Comparison of ENCODE assay signal across 13 cellular contexts in the genomic region with DNA sequence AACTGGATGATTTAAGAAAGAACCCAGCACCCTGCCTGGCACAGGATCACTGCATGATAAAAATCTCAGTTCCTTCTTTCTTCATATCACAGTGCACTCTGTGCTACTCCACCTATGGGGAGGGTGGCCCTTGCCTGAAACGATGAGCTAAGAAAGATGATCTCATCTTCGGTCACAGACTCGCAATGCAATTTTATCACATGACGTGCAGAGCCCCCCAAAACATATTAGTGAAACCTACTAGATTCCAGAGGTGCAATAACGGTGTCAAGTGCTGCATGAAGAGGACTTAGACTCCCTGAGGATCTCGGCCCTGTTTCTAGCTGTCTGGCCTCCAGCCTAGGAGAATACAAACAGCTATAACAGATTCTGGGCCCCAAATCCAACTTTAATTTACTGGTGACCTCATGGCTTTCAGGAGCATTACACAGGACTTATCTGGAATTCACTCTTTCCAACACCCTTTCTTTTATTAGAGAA.
DNase-seq lines count a peak whose midpoint lies in the region; ATAC-seq and TF ChIP-seq lines count a peak whose summit lies in the region.
"Had no signal": no experiment of that assay in that cellular context is flagged by ENCODE, and none has a peak within 500 bp of the region (broad histone marks: within the 10 kb centered on the region; RNA-seq: fewer than 3 reads in every experiment).

No MANE protein-coding gene starts in this region.

- TF ChIP-seq CTCF in brain microvascular endothelial cell (IDR thresholded peaks at IDR 0.05; ENCODE audit: low read depth, low read length, missing control alignments) (no peak), tibial nerve (IDR thresholded peaks at IDR 0.05) (no peak)

- 48 to 51% methylated on average over 6 of the region's 6 CpGs for WGBS in tibial nerve, 2 donors

- peak; percentile 67 for ATAC-seq in GM19025 (IDR thresholded peaks at IDR 0.05; ENCODE audit: low read depth, unreplicated experiment)
- ATAC-seq in HG02970 (IDR thresholded peaks at IDR 0.05; ENCODE audit: low FRiP score, unreplicated experiment), result peak; percentile 43

- H3K27ac ChIP-seq in brain microvascular endothelial cell (peak overlapping the region; percentile 24), tibial nerve (peak overlapping the region in 2 of 4 donors; percentile 12 to 50)

- TF ChIP-seq POLR2A in tibial nerve (IDR thresholded peaks at IDR 0.05), result no peak

- H3K9me3 ChIP-seq in tibial nerve, result no peaks in the 10 kb centered on the region

- no peaks in the 10 kb centered on the region for H3K36me3 ChIP-seq in brain microvascular endothelial cell (replicated peaks)
- no peaks in the 10 kb centered on the region for H3K36me3 ChIP-seq in tibial nerve

- TF ChIP-seq EP300 in tibial nerve (IDR thresholded peaks at IDR 0.05), result no peak

- DNase-seq in A172 (ENCODE audit: low spot score), result peak; percentile 31
- peak; percentile 34 for DNase-seq in brain microvascular endothelial cell
- no peak for DNase-seq in tibial nerve (ENCODE audit: low spot score in 2 of 2)
- no peak for DNase-seq in iPS-NIHi11 (ENCODE audit: low spot score)
- no peak for DNase-seq in activated T-cell treated with anti-CD3 and anti-CD28 coated beads for 4 hours
- no peak for DNase-seq in stimulated activated CD8-positive, alpha-beta memory T cell treated with anti-CD3 and anti-CD28 coated beads, Interleukin-4, amount 100 ng/mL, for 48 hours
- DNase-seq: activated CD8-positive, alpha-beta memory T cell treated with anti-CD3 and anti-CD28 coated beads, Interleukin-2, amount 50 U/mL, for 48 hours; Kasumi-1; NCI-H510A; nucleus accumbens; trophoblast cell had no signal

- H3K4me3 ChIP-seq in brain microvascular endothelial cell (ENCODE audit: low read depth, low read length) (no peak overlapping the region), tibial nerve (no peak overlapping the region)

- H3K4me1 ChIP-seq in tibial nerve, result peaks cover 0 to 64% (median 12%) of the 10 kb centered on the region in 4 donors

- H3K27me3 ChIP-seq in brain microvascular endothelial cell (replicated peaks) (no peaks in the 10 kb centered on the region), tibial nerve (no peaks in the 10 kb centered on the region)

- in situ Hi-C loops in brain microvascular endothelial cell (cut with HindIII; ENCODE audit: low pct_ligation_motif_present, low sequenced_read_pairs), result no loop called here

Comparison
In these comparisons a context has a peak if more than half of its experiments do, and no peak if none do; other contexts are left out.
1. DNase-seq: peak in A172 (single experiment) and brain microvascular endothelial cell (single experiment); none in tibial nerve (0 of 2), iPS-NIHi11 (single experiment), activated T-cell treated with anti-CD3 and anti-CD28 coated beads for 4 hours (single experiment) and stimulated activated CD8-positive, alpha-beta memory T cell treated with anti-CD3 and anti-CD28 coated beads, Interleukin-4, amount 100 ng/mL, for 48 hours (single experiment).